8 cellular contexts compared by ENCODE assay signal in genomic region chr3:169660709-169661566, GRCh38. TPM values are rescaled to one million over a fixed set of nuclear protein-coding genes. Genes with fewer than 3 reads are reported as not detected.
DNase-seq lines count a peak whose midpoint lies in the region; ATAC-seq and TF ChIP-seq lines count a peak whose summit lies in the region.

No MANE protein-coding gene starts in this region.

- peaks cover 5% of the 10 kb centered on the region for H3K36me3 Mint-ChIP-seq in T-helper 1 cell treated with Interleukin-12 subunit alpha and Interleukin-12 subunit beta and Interleukin-4 antibody, amounts not matched to agents 30 μg/mL and 1 μg/mL, for 36 hours (ENCODE audit: low read depth)
- peaks cover 3% of the 10 kb centered on the region for H3K36me3 Mint-ChIP-seq in progenitor cell of endocrine pancreas (ENCODE audit: insufficient read depth)

- H3K4me3 ChIP-seq in GM12875 (ENCODE audit: low read depth, low read length) (peak overlapping the region; percentile 48), fibroblast of villous mesenchyme (ENCODE audit: low read depth, low read length) (peak overlapping the region; percentile 51)

- DNase-seq in fibroblast of villous mesenchyme (ENCODE audit: low read depth) (no peak), progenitor cell of endocrine pancreas (ENCODE audit: low spot score, unreplicated experiment) (no peak), GM19238 (ENCODE audit: insufficient read length, low spot score) (no peak), middle frontal gyrus (ENCODE audit: extremely low spot score, low spot score) (no peak)
- no peak for DNase-seq in stimulated activated CD4-positive, alpha-beta T cell treated with anti-CD3 and anti-CD28 coated beads, Interleukin-1b, Interleukin-23, amount 100 ng/mL, for 48 hours

- peaks cover 85% of the 10 kb centered on the region for H3K27me3 Mint-ChIP-seq in T-helper 1 cell treated with Interleukin-12 subunit alpha and Interleukin-12 subunit beta and Interleukin-4 antibody, amounts not matched to agents 30 μg/mL and 1 μg/mL, for 36 hours (ENCODE audit: low read depth)
- peaks cover 4% of the 10 kb centered on the region for H3K27me3 Mint-ChIP-seq in progenitor cell of endocrine pancreas

- peak overlapping the region; percentile 41 for H3K27ac Mint-ChIP-seq in T-helper 1 cell treated with Interleukin-12 subunit alpha and Interleukin-12 subunit beta and Interleukin-4 antibody, amounts not matched to agents 30 μg/mL and 1 μg/mL, for 36 hours
- H3K27ac Mint-ChIP-seq in progenitor cell of endocrine pancreas = peak overlapping the region; percentile 91

- H3K4me1 Mint-ChIP-seq in T-helper 1 cell treated with Interleukin-12 subunit alpha and Interleukin-12 subunit beta and Interleukin-4 antibody, amounts not matched to agents 30 μg/mL and 1 μg/mL, for 36 hours (ENCODE audit: low read depth) = peaks cover 46% of the 10 kb centered on the region
- H3K4me1 Mint-ChIP-seq in progenitor cell of endocrine pancreas (ENCODE audit: low read depth) = peaks cover 57% of the 10 kb centered on the region

- ATAC-seq in GM18511 (IDR thresholded peaks at IDR 0.05; ENCODE audit: unreplicated experiment) = no peak

- peak overlapping the region; percentile 84 for H3K4me3 Mint-ChIP-seq in T-helper 1 cell treated with Interleukin-12 subunit alpha and Interleukin-12 subunit beta and Interleukin-4 antibody, amounts not matched to agents 30 μg/mL and 1 μg/mL, for 36 hours
- peak overlapping the region; percentile 95 for H3K4me3 Mint-ChIP-seq in progenitor cell of endocrine pancreas (ENCODE audit: low read depth)

- TF ChIP-seq CTCF in GM12875 (IDR thresholded peaks at IDR 0.05; ENCODE audit: borderline replicate concordance, insufficient read depth, low read depth, low read length) = no peak
- no peak for TF ChIP-seq CTCF in fibroblast of villous mesenchyme (IDR thresholded peaks at IDR 0.05; ENCODE audit: insufficient read depth, low read depth, low read length)
- TF ChIP-seq CTCF in progenitor cell of endocrine pancreas (IDR thresholded peaks at IDR 0.05; ENCODE audit: unreplicated experiment) = no peak

- no peaks in the 10 kb centered on the region for H3K9me3 Mint-ChIP-seq in T-helper 1 cell treated with Interleukin-12 subunit alpha and Interleukin-12 subunit beta and Interleukin-4 antibody, amounts not matched to agents 30 μg/mL and 1 μg/mL, for 36 hours
- H3K9me3 Mint-ChIP-seq in progenitor cell of endocrine pancreas (ENCODE audit: low read depth) = no peaks in the 10 kb centered on the region

RNA-seq across cellular contexts. Expression of gene MECOM, which starts 2.6 kb away (rescaled TPM):
- total RNA-seq in fibroblast of villous mesenchyme = 6.1 and 8.6 TPM in 2 replicates
- total RNA-seq in progenitor cell of endocrine pancreas = 186 and 195 TPM in 2 replicates

Comparison
In these comparisons a context has a peak if more than half of its experiments do, and no peak if none do; other contexts are left out.
1. RNA of gene MECOM, which starts 2.6 kb away (total RNA-seq): 186 to 195 TPM in progenitor cell of endocrine pancreas; 6.1 to 8.6 TPM in fibroblast of villous mesenchyme; every median in the first group is over 10 times any median in the second.